15 cellular contexts compared by ENCODE assay signal in the genomic region with DNA sequence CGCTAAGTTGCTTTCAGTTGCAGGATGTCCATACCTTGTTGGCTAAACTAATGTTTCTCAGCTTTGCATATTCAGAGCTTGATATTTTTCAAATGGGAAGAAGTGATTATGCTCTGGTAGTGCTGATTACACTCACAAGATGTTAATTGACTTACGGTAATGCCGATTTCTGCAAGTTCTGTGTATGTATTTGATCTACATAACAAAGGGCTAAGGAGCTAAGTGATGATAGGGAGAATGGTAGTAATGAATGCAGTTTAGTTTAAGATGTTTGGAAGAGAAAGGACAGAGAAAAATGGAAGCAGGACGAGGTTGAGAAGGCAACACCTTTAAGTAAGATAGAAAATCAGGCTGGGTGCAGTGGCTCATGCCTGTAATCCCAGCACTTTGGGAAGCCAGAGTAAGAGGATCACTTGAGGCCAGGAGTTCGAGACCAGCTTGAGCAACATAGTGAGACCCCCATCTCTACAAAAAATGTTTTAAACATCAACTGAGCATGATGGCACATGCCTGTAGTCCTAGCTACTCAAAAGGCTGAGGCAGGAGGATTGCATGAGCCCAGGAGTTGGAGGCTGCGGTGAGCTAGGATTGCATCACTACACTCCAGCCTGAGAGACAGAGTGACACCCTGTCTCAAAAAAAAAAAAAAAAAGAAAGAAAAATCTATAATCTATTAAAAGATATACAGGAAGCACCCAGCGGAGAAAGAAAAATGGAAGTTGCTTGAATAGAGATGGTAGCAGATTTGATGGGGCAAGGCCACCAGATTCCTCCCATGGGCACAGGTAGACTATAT.
A peak's percentile ranks its signal among the peaks of the same experiment; 100 is the strongest.
DNase-seq lines count a peak whose midpoint lies in the region; ATAC-seq, FAIRE-seq and TF ChIP-seq lines count a peak whose summit lies in the region.
"Had no signal": no experiment of that assay in that cellular context is flagged by ENCODE, and none has a peak within 500 bp of the region (broad histone marks: within the 10 kb centered on the region; RNA-seq: fewer than 3 reads in every experiment).

No MANE protein-coding gene starts in this region.

- DNase-seq in activated naive CD4-positive, alpha-beta T cell treated with anti-CD3 and anti-CD28 coated beads for 36 hours: peak; percentile 20
- no peak for DNase-seq in activated naive CD4-positive, alpha-beta T cell treated with anti-CD3 and anti-CD28 coated beads, Interleukin-2, amount 50 U/mL, for 16 hours
- peak; percentile 32 for DNase-seq in NB4 (ENCODE audit: low read depth)
- DNase-seq in activated naive CD4-positive, alpha-beta T cell treated with anti-CD3 and anti-CD28 coated beads, Interleukin-2, amount 50 U/mL, for 72 hours (ENCODE audit: low spot score in 2 of 2): no peak
- no peak for DNase-seq in stimulated activated effector memory CD8-positive, alpha-beta T cell treated with anti-CD3 and anti-CD28 coated beads, Interleukin-12 subunit alpha, Interleukin-12 subunit beta, amount 100 ng/mL, for 72 hours (ENCODE audit: low spot score in 2 of 2)
- no peak for DNase-seq in frontal cortex (ENCODE audit: low spot score in 2 of 2)
- DNase-seq in foreskin fibroblast: no peak
- DNase-seq: activated gamma-delta T cell treated with Interleukin-2 at 50 U/mL for 16 hours, DND-41, NCI-H2029, retina had no signal

- no peaks in the 10 kb centered on the region for H3K36me3 Mint-ChIP-seq in activated naive CD4-positive, alpha-beta T cell treated with anti-CD3 and anti-CD28 coated beads for 36 hours (ENCODE audit: low read depth)
- no peaks in the 10 kb centered on the region for H3K36me3 Mint-ChIP-seq in activated naive CD4-positive, alpha-beta T cell treated with anti-CD3 and anti-CD28 coated beads, Interleukin-2, amount 50 U/mL, for 72 hours
- H3K36me3 Mint-ChIP-seq in stimulated activated effector memory CD8-positive, alpha-beta T cell treated with anti-CD3 and anti-CD28 coated beads, Interleukin-12 subunit alpha, Interleukin-12 subunit beta, amount 100 ng/mL, for 72 hours: peaks cover 6% of the 10 kb centered on the region

- no peaks in the 10 kb centered on the region for H3K9me3 Mint-ChIP-seq in activated naive CD4-positive, alpha-beta T cell treated with anti-CD3 and anti-CD28 coated beads for 36 hours
- H3K9me3 Mint-ChIP-seq in activated naive CD4-positive, alpha-beta T cell treated with anti-CD3 and anti-CD28 coated beads, Interleukin-2, amount 50 U/mL, for 72 hours: no peaks in the 10 kb centered on the region
- H3K9me3 Mint-ChIP-seq in stimulated activated effector memory CD8-positive, alpha-beta T cell treated with anti-CD3 and anti-CD28 coated beads, Interleukin-12 subunit alpha, Interleukin-12 subunit beta, amount 100 ng/mL, for 72 hours: no peaks in the 10 kb centered on the region

- peak overlapping the region; percentile 28 for H3K4me3 Mint-ChIP-seq in activated naive CD4-positive, alpha-beta T cell treated with anti-CD3 and anti-CD28 coated beads for 36 hours
- peak overlapping the region; percentile 66 for H3K4me3 Mint-ChIP-seq in stimulated activated effector memory CD8-positive, alpha-beta T cell treated with anti-CD3 and anti-CD28 coated beads, Interleukin-12 subunit alpha, Interleukin-12 subunit beta, amount 100 ng/mL, for 72 hours

- TF ChIP-seq POLR2A in NB4 (IDR thresholded peaks at IDR 0.05; ENCODE audit: extremely low read depth, insufficient read length): no peak

- CTCF ChIA-PET in activated naive CD4-positive, alpha-beta T cell treated with anti-CD3 and anti-CD28 coated beads for 36 hours (lab: Charles Lee): interaction anchor here (0.6 to 1.5 kb wide), 6 partner anchors 8 to 1741 kb away, joined by 3 to 8 read pairs (median 4); no protein-coding TSS in a partner anchor

- H3K4me3 ChIP-seq in NB4 (ENCODE audit: low read depth, low read length): no peak overlapping the region
- H3K4me3 ChIP-seq in foreskin fibroblast (ENCODE audit: low read depth in 1 of 2, low read length in 2 of 2): no peak overlapping the region
- H3K4me3 ChIP-seq: cardiac muscle cell, GM12878, SK-N-MC had no signal

- no peaks in the 10 kb centered on the region for H3K27me3 Mint-ChIP-seq in activated naive CD4-positive, alpha-beta T cell treated with anti-CD3 and anti-CD28 coated beads for 36 hours (ENCODE audit: low read depth)

- peak overlapping the region; percentile 95 for H3K27ac Mint-ChIP-seq in activated naive CD4-positive, alpha-beta T cell treated with anti-CD3 and anti-CD28 coated beads for 36 hours
- H3K27ac Mint-ChIP-seq in activated naive CD4-positive, alpha-beta T cell treated with anti-CD3 and anti-CD28 coated beads, Interleukin-2, amount 50 U/mL, for 72 hours: peak overlapping the region; percentile 52 to 91
- peak overlapping the region; percentile 85 for H3K27ac Mint-ChIP-seq in stimulated activated effector memory CD8-positive, alpha-beta T cell treated with anti-CD3 and anti-CD28 coated beads, Interleukin-12 subunit alpha, Interleukin-12 subunit beta, amount 100 ng/mL, for 72 hours

- peaks cover 78% of the 10 kb centered on the region for H3K4me1 Mint-ChIP-seq in activated naive CD4-positive, alpha-beta T cell treated with anti-CD3 and anti-CD28 coated beads for 36 hours (ENCODE audit: low read depth)
- H3K4me1 Mint-ChIP-seq in stimulated activated effector memory CD8-positive, alpha-beta T cell treated with anti-CD3 and anti-CD28 coated beads, Interleukin-12 subunit alpha, Interleukin-12 subunit beta, amount 100 ng/mL, for 72 hours: peaks cover 50% of the 10 kb centered on the region

- TF ChIP-seq CTCF in NB4 (IDR thresholded peaks at IDR 0.05; ENCODE audit: low read depth, low read length) (no peak), foreskin fibroblast (IDR thresholded peaks at IDR 0.05; ENCODE audit: low read depth, low read length) (no peak)

- intact Hi-C loops in activated naive CD4-positive, alpha-beta T cell treated with anti-CD3 and anti-CD28 coated beads for 36 hours (cut with micrococcal nuclease): loop anchor here (5.0 kb wide), 3 partner anchors 36 to 271 kb away; no protein-coding TSS in a partner anchor

- ATAC-seq in activated naive CD4-positive, alpha-beta T cell treated with anti-CD3 and anti-CD28 coated beads, Interleukin-2, amount 50 U/mL, for 72 hours: no peak
- ATAC-seq in stimulated activated effector memory CD8-positive, alpha-beta T cell treated with anti-CD3 and anti-CD28 coated beads, Interleukin-12 subunit alpha, Interleukin-12 subunit beta, amount 100 ng/mL, for 72 hours: no peak
- ATAC-seq in GM19455 (IDR thresholded peaks at IDR 0.05; ENCODE audit: unreplicated experiment): no peak

- FAIRE-seq in frontal cortex (lab: Jason Lieb, UNC): no peak

Comparison
In these comparisons a context has a peak if more than half of its experiments do, and no peak if none do; other contexts are left out.
1. DNase-seq: peak in activated naive CD4-positive, alpha-beta T cell treated with anti-CD3 and anti-CD28 coated beads for 36 hours (single experiment) and NB4 (single experiment); none in activated naive CD4-positive, alpha-beta T cell treated with anti-CD3 and anti-CD28 coated beads, Interleukin-2, amount 50 U/mL, for 16 hours (single experiment), activated naive CD4-positive, alpha-beta T cell treated with anti-CD3 and anti-CD28 coated beads, Interleukin-2, amount 50 U/mL, for 72 hours (0 of 2), stimulated activated effector memory CD8-positive, alpha-beta T cell treated with anti-CD3 and anti-CD28 coated beads, Interleukin-12 subunit alpha, Interleukin-12 subunit beta, amount 100 ng/mL, for 72 hours (0 of 2), frontal cortex (0 of 2) and foreskin fibroblast (0 of 2).
2. Peak in every context shown above with its lines, with median percentiles within 50 percentile points of each other: H3K27ac Mint-ChIP-seq.